In the genomic region with DNA sequence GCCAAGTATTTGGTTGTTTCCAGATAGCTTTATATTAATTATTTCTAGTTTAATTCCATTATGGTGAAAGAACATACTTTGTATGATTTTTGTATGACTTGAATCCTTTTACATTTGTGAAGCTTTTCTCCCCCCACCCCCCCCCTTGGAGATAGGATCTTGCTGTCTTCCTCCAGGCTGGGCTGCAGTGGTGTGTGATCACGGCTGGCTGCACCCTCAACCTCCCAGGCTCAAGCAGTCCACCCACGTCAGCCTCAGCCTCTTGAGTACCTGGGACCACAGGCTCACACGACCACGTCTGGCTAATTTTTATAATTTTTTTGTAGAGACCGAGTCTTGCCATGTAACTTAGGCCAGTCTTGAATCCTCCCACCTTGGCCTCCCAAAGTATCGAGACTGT, we compare ENCODE assay signal across 19 cellular contexts. TPM values are rescaled to one million over a fixed set of nuclear protein-coding genes. Genes with fewer than 3 reads are reported as not detected.
DNase-seq lines count a peak whose midpoint lies in the region; ATAC-seq and TF ChIP-seq lines count a peak whose summit lies in the region.
"Had no signal": no experiment of that assay in that cellular context is flagged by ENCODE, and none has a peak within 500 bp of the region (broad histone marks: within the 10 kb centered on the region; RNA-seq: fewer than 3 reads in every experiment).

No MANE protein-coding gene starts in this region.

- no peak for TF ChIP-seq CTCF in DND-41 (IDR thresholded peaks at IDR 0.05; ENCODE audit: borderline replicate concordance, extremely low read depth, low read length, poor library complexity, severe bottlenecking)
- TF ChIP-seq CTCF in SU-DHL-6 (IDR thresholded peaks at IDR 0.05; ENCODE audit: insufficient read depth, low read length, poor library complexity, severe bottlenecking) = no peak
- no peak for TF ChIP-seq CTCF in heart right ventricle (IDR thresholded peaks at IDR 0.05)
- no peak for TF ChIP-seq CTCF in colonic mucosa (IDR thresholded peaks at IDR 0.05)
- no peak for TF ChIP-seq CTCF in SK-N-SH (IDR thresholded peaks at IDR 0.05)

- ATAC-seq in DND-41 (ENCODE audit: insufficient read depth, low read depth) (0 out of 3 replicates have a peak, but pooled peaks have one; percentile 13), GM19351 (IDR thresholded peaks at IDR 0.05; ENCODE audit: unreplicated experiment) (peak; percentile 62), HG02885 (IDR thresholded peaks at IDR 0.05; ENCODE audit: poor library complexity, unreplicated experiment) (peak; percentile 85), HG02623 (IDR thresholded peaks at IDR 0.05; ENCODE audit: unreplicated experiment) (no peak), heart right ventricle (no peak)
- ATAC-seq: A549 had no signal

- H3K9me3 ChIP-seq in DND-41 (ENCODE audit: insufficient read depth, low read length, severe bottlenecking) (peaks cover 2% of the 10 kb centered on the region), SU-DHL-6 (ENCODE audit: insufficient read depth, low read length) (no peaks in the 10 kb centered on the region), heart right ventricle (peaks cover 0 to 6% (median 0%) of the 10 kb centered on the region in 11 donors), colonic mucosa (no peaks in the 10 kb centered on the region), SK-N-SH (no peaks in the 10 kb centered on the region)
- H3K9me3 ChIP-seq: A549, SJCRH30 had no signal

- no peak for TF ChIP-seq EP300 in SK-N-SH (IDR thresholded peaks at IDR 0.05; ENCODE audit: borderline replicate concordance in 1 of 2, low read depth in 1 of 2, low read length in 1 of 2)

- DNase-seq in DND-41 (no peak), heart right ventricle (no peak), colonic mucosa (no peak), SK-N-SH (no peak)
- DNase-seq: COR-L47, EL, HFFc6, NCI-H1417 treated with DMSO at 0.1 percent for 48 hours, NCI-H2029, NCI-H2171 treated with DMSO at 0.1 percent for 48 hours, NCI-H748 treated with DMSO at 0.1 percent for 48 hours, PC-9, SJCRH30, SW 1271 had no signal

- H3K4me2 ChIP-seq in DND-41 (ENCODE audit: insufficient read depth, low read length) = no peak overlapping the region
- no peak overlapping the region for H3K4me2 ChIP-seq in SU-DHL-6 (ENCODE audit: low read depth, low read length, poor library complexity, severe bottlenecking)
- H3K4me2 ChIP-seq in SK-N-SH = no peak overlapping the region
- H3K4me2 ChIP-seq: A549, PC-9 had no signal

- H3K4me3 ChIP-seq in DND-41 (ENCODE audit: low read depth in 1 of 2, low read length in 2 of 2) (no peak overlapping the region), SU-DHL-6 (ENCODE audit: insufficient read depth, low read length, poor library complexity, severe bottlenecking) (no peak overlapping the region), heart right ventricle (no peak overlapping the region), colonic mucosa (no peak overlapping the region), SK-N-SH (ENCODE audit: low read depth in 2 of 2, low read length in 1 of 2) (no peak overlapping the region)
- H3K4me3 ChIP-seq: A549, PC-9, SJCRH30 had no signal

- H3K27ac ChIP-seq in DND-41 (ENCODE audit: low read length) (no peak overlapping the region), SU-DHL-6 (ENCODE audit: low read depth, low read length) (0 out of 2 replicates have a peak overlapping the region, but pooled peaks have one; percentile 9), heart right ventricle (no peak overlapping the region), colonic mucosa (no peak overlapping the region), SK-N-SH (ENCODE audit: low read depth in 2 of 2, low read length in 1 of 2) (no peak overlapping the region)
- H3K27ac ChIP-seq: A549, PC-9, SJCRH30 had no signal

- H2AFZ ChIP-seq in DND-41 (ENCODE audit: low read depth, low read length) = no peak overlapping the region
- no peak overlapping the region for H2AFZ ChIP-seq in SU-DHL-6 (ENCODE audit: low read depth, low read length, severe bottlenecking)
- no peak overlapping the region for H2AFZ ChIP-seq in SK-N-SH (ENCODE audit: low read depth)
- H2AFZ ChIP-seq: PC-9 had no signal

- no peak for TF ChIP-seq RAD21 in SK-N-SH (IDR thresholded peaks at IDR 0.05; ENCODE audit: low read length)

- intact Hi-C loops in heart right ventricle (cut with DNase I) (no loop called here), colonic mucosa (cut with DNase I) (no loop called here)

- H3K27me3 ChIP-seq in DND-41 (ENCODE audit: insufficient read depth, low read length, poor library complexity) (no peaks in the 10 kb centered on the region), SU-DHL-6 (ENCODE audit: low read length) (no peaks in the 10 kb centered on the region), heart right ventricle (no peaks in the 10 kb centered on the region), colonic mucosa (no peaks in the 10 kb centered on the region), SK-N-SH (ENCODE audit: insufficient read depth) (no peaks in the 10 kb centered on the region)
- H3K27me3 ChIP-seq: SJCRH30 had no signal

- H4K20me1 ChIP-seq in DND-41 (ENCODE audit: insufficient read depth, low read length) (peaks cover 47% of the 10 kb centered on the region; the same call in 1 of the 2 replicates), SU-DHL-6 (ENCODE audit: low read depth, low read length) (peaks cover 3% of the 10 kb centered on the region; the same call in 1 of the 2 replicates), SK-N-SH (ENCODE audit: insufficient read depth) (peaks cover 66% of the 10 kb centered on the region)

- H3K9me2 ChIP-seq in SU-DHL-6 (replicated peaks; ENCODE audit: insufficient read depth, low read length) (no peaks in the 10 kb centered on the region), SK-N-SH (no peaks in the 10 kb centered on the region)

- H3K79me2 ChIP-seq in DND-41 (ENCODE audit: insufficient read depth, low read length) (peaks cover 99% of the 10 kb centered on the region), SU-DHL-6 (ENCODE audit: insufficient read depth, low read length) (peaks cover 100% of the 10 kb centered on the region), SK-N-SH (ENCODE audit: insufficient read depth) (peaks cover 100% of the 10 kb centered on the region)

- H3F3A ChIP-seq in SU-DHL-6 (ENCODE audit: insufficient read depth) = no peaks in the 10 kb centered on the region
- H3F3A ChIP-seq in SK-N-SH (replicated peaks; ENCODE audit: insufficient read depth) = no peaks in the 10 kb centered on the region

- 92 to 93% methylated on average over 6 of the region's 6 CpGs for WGBS in heart right ventricle, 2 donors
- WGBS in SK-N-SH (ENCODE audit: low lambda C conversion rate) = 95% methylated on average over 6 of the region's 6 CpGs

- CTCF ChIA-PET in SK-N-SH (lab: Yijun Ruan, JAX) = interaction anchor here (0.8 kb wide), 1 partner anchor 21 kb away, joined by 4 read pairs; no protein-coding TSS in a partner anchor

- H3K36me3 ChIP-seq in DND-41 (ENCODE audit: insufficient read depth, low read length) (peaks cover 18% of the 10 kb centered on the region), SU-DHL-6 (ENCODE audit: low read length) (peaks cover 3% of the 10 kb centered on the region), heart right ventricle (no peaks in the 10 kb centered on the region), colonic mucosa (no peaks in the 10 kb centered on the region), SK-N-SH (replicated peaks in 1 of 2; ENCODE audit: control insufficient read depth in 1 of 2, insufficient read depth in 2 of 2, low read length in 1 of 2) (peaks cover 0 to 4% of the 10 kb centered on the region in 2 experiments)

- H3K4me1 ChIP-seq in DND-41 (ENCODE audit: insufficient read depth, low read length) (no peaks in the 10 kb centered on the region), heart right ventricle (peaks cover 0 to 40% (median 15%) of the 10 kb centered on the region in 9 donors), colonic mucosa (no peaks in the 10 kb centered on the region), SK-N-SH (ENCODE audit: control insufficient read depth in 1 of 2, insufficient read depth in 2 of 2, low read depth in 1 of 2, low read length in 1 of 2) (no peaks in the 10 kb centered on the region)
- H3K4me1 ChIP-seq: A549, SJCRH30 had no signal

- POLR2A ChIA-PET in SK-N-SH (lab: Yijun Ruan, JAX) = no interaction called here

- H3K9ac ChIP-seq in DND-41 (ENCODE audit: low read depth, low read length) (no peak overlapping the region), SU-DHL-6 (ENCODE audit: low read length) (no peak overlapping the region), colonic mucosa (ENCODE audit: low read depth in 2 of 2, low read length in 2 of 2) (no peak overlapping the region), SK-N-SH (no peak overlapping the region)

TF ChIP-seq in SK-N-SH, 30 proteins besides CTCF, POLR2A, EP300 and RAD21:
- TF ChIP-seq ELF1 (IDR thresholded peaks at IDR 0.05) (no peak), MXI1 (IDR thresholded peaks at IDR 0.05; ENCODE audit: low read depth, low read length) (no peak), JUND (IDR thresholded peaks at IDR 0.05) (no peak), SIN3A (IDR thresholded peaks at IDR 0.05; ENCODE audit: borderline replicate concordance, low read depth, low read length) (no peak), TAF1 (IDR thresholded peaks at IDR 0.05; ENCODE audit: borderline replicate concordance, low read depth, low read length) (no peak), RXRA (IDR thresholded peaks at IDR 0.05; ENCODE audit: borderline replicate concordance, low read depth) (no peak), TEAD4 (IDR thresholded peaks at IDR 0.05; ENCODE audit: borderline replicate concordance, insufficient read depth) (no peak)

RNA-seq across cellular contexts. Expression of gene ARL8B, which starts 29.5 kb away (rescaled TPM):
- total RNA-seq in heart right ventricle (10 to 100 TPM; 56.1 to 74.1 (median 66.8) TPM), colonic mucosa (10 to 100 TPM; 40.8 to 51.4 TPM)
- polyA plus RNA-seq in heart right ventricle (10 to 100 TPM; 31.7 to 55.3 TPM), SK-N-SH (2012; rRNA removed) (16.2 and 21.9 TPM in 2 replicates)
- polyA plus RNA-seq in SK-N-SH (2012; cell fraction: cytosol; rRNA removed) = 40.1 and 45.6 TPM in 2 replicates
- polyA plus RNA-seq in SK-N-SH (2012; cell fraction: nucleus; rRNA removed) = 19.9 and 22.3 TPM in 2 replicates

RNA-seq across cellular contexts. Expression of gene EDEM1, which starts 35.9 kb away (rescaled TPM):
- total RNA-seq in heart right ventricle = 10 to 100 TPM in 4 of 10 donors, 1 to 10 TPM in 6; 6.7 to 19.0 (median 9.1) TPM
- 1 to 10 TPM; 2.2 to 4.6 TPM for polyA plus RNA-seq in heart right ventricle
- total RNA-seq in colonic mucosa = 10 to 100 TPM; 38.9 to 49.7 TPM
- 25.2 and 37.4 TPM in 2 replicates for polyA plus RNA-seq in SK-N-SH (2012; rRNA removed)
- polyA plus RNA-seq in SK-N-SH (2012; cell fraction: cytosol; rRNA removed) = 34.3 and 35.8 TPM in 2 replicates
- polyA plus RNA-seq in SK-N-SH (2012; cell fraction: nucleus; rRNA removed) = 13.9 and 24.5 TPM in 2 replicates

Comparison
In these comparisons a context has a peak if more than half of its experiments do, and no peak if none do; other contexts are left out.
1. ATAC-seq: peak in DND-41 (single experiment), GM19351 (single experiment) and HG02885 (single experiment); none in HG02623 (single experiment) and heart right ventricle (0 of 8).